ENCODE assay signal across 16 cellular contexts in genomic region chr9:110334183-110334582, GRCh38. TPM values are rescaled to one million over a fixed set of nuclear protein-coding genes. Genes with fewer than 3 reads are reported as not detected.
A peak's percentile ranks its signal among the peaks of the same experiment; 100 is the strongest.
DNase-seq lines count a peak whose midpoint lies in the region; ATAC-seq and TF ChIP-seq lines count a peak whose summit lies in the region.
"Had no signal": no experiment of that assay in that cellular context is flagged by ENCODE, and none has a peak within 500 bp of the region (broad histone marks: within the 10 kb centered on the region; RNA-seq: fewer than 3 reads in every experiment).

No MANE protein-coding gene starts in this region.

- DNase-seq in CD14-positive monocyte (ENCODE audit: low spot score) (no peak), NCI-H69 (lab: John Stamatoyannopoulos, UW) (no peak), NCI-H2171 treated with DMSO at 0.1 percent for 48 hours (lab: John Stamatoyannopoulos, UW) (no peak)
- DNase-seq in activated CD4-positive, alpha-beta T cell treated with anti-CD3 and anti-CD28 coated beads, Interleukin-2, amount 50 U/mL, for 48 hours, result no peak
- DNase-seq: activated CD4-positive, CD25-positive, alpha-beta regulatory T cell treated with anti-CD3 and anti-CD28 coated beads, Interleukin-2, amount 50 U/mL, for 72 hours; activated T-cell treated with anti-CD3 and anti-CD28 coated beads, Interleukin-2, amount 50 U/mL, for 72 hours; amniotic stem cell; Calu3; mesendoderm; NCI-H146; occipital lobe had no signal

- peaks cover 0 to 3% (median 0%) of the 10 kb centered on the region in 7 donors for H3K9me3 Mint-ChIP-seq in CD14-positive monocyte
- H3K9me3 Mint-ChIP-seq: activated T-cell treated with anti-CD3 and anti-CD28 coated beads, Interleukin-2, amount 50 U/mL, for 72 hours had no signal

- H3K4me1 Mint-ChIP-seq in CD14-positive monocyte, result peaks cover 32% of the 10 kb centered on the region

- peak overlapping the region in 6 of 7 donors; percentile 32 to 72 (median 54) for H3K27ac Mint-ChIP-seq in CD14-positive monocyte
- H3K27ac Mint-ChIP-seq: activated T-cell treated with anti-CD3 and anti-CD28 coated beads, Interleukin-2, amount 50 U/mL, for 72 hours had no signal

- intact Hi-C loops in CD14-positive monocyte (cut with micrococcal nuclease), result loop anchor here in 1 of 2 donors (10.0 kb wide), 1 partner anchor 79 kb away; the partner anchor contains the start of gene TXN

- peak overlapping the region; percentile 39 to 74 for H3K4me3 Mint-ChIP-seq in CD14-positive monocyte

- H3K27me3 Mint-ChIP-seq in CD14-positive monocyte (ENCODE audit: low read depth in 3 of 3), result peaks cover 0 to 4% (median 3%) of the 10 kb centered on the region in 3 donors

- ATAC-seq in GM19043 (IDR thresholded peaks at IDR 0.05; ENCODE audit: low read depth, unreplicated experiment), result peak; percentile 77
- ATAC-seq in GM21737 (IDR thresholded peaks at IDR 0.05; ENCODE audit: unreplicated experiment), result peak; percentile 68
- peak; percentile 72 for ATAC-seq in HG03108 (IDR thresholded peaks at IDR 0.05; ENCODE audit: unreplicated experiment)
- ATAC-seq in HG02798 (IDR thresholded peaks at IDR 0.05; ENCODE audit: poor library complexity, unreplicated experiment), result no peak

- TF ChIP-seq CTCF in CD14-positive monocyte (IDR thresholded peaks at IDR 0.05), result no peak

- H3K36me3 Mint-ChIP-seq in CD14-positive monocyte, result no peaks in the 10 kb centered on the region

RNA-seq across cellular contexts. Expression of gene TXNDC8, which starts 3.5 kb away (rescaled TPM):
- not detected for polyA plus RNA-seq in CD14-positive monocyte
- polyA plus RNA-seq: smooth muscle cell had no signal
